8 cellular contexts compared by ENCODE assay signal in genomic region chr7:21946228-21946709, GRCh38. TPM values are rescaled to one million over a fixed set of nuclear protein-coding genes. Genes with fewer than 3 reads are reported as not detected.
A peak's percentile ranks its signal among the peaks of the same experiment; 100 is the strongest.
DNase-seq lines count a peak whose midpoint lies in the region; ATAC-seq lines count a peak whose summit lies in the region.

No MANE protein-coding gene starts in this region.

- peak overlapping the region; percentile 46 for H3K27ac ChIP-seq in epithelial cell of prostate

- in situ Hi-C loops in G401 (cut with HindIII; ENCODE audit: low sequenced_read_pairs) = no loop called here

- peaks cover 11% of the 10 kb centered on the region for H3K27me3 ChIP-seq in NT2/D1 (ENCODE audit: insufficient read depth, insufficient read length)

- peak overlapping the region; percentile 84 for H3K4me3 ChIP-seq in NT2/D1 (ENCODE audit: insufficient read length, low read depth)

- DNase-seq in G401 (ENCODE audit: low spot score) (peak; percentile 66), NT2/D1 (ENCODE audit: low read depth, low spot score) (no peak), epithelial cell of prostate (ENCODE audit: low read depth, low spot score) (no peak), pons (ENCODE audit: low spot score) (peak; percentile 20), HuH-7 (ENCODE audit: low spot score) (no peak), SIG-M5 (lab: John Stamatoyannopoulos, UW) (no peak)

- H3K36me3 ChIP-seq in NT2/D1 (ENCODE audit: insufficient read depth, insufficient read length, low read length) = peaks cover 7% of the 10 kb centered on the region

- peak overlapping the region; percentile 94 for H3K9ac ChIP-seq in NT2/D1 (ENCODE audit: insufficient read length, low read depth)

- H3K4me1 ChIP-seq in NT2/D1 (ENCODE audit: insufficient read depth, insufficient read length) = no peaks in the 10 kb centered on the region

- ATAC-seq in HG03460 (IDR thresholded peaks at IDR 0.05; ENCODE audit: unreplicated experiment) (no peak), HG03521 (IDR thresholded peaks at IDR 0.05; ENCODE audit: unreplicated experiment) (no peak)

- H3K9me3 ChIP-seq in NT2/D1 (ENCODE audit: insufficient read depth, low read length) = no peaks in the 10 kb centered on the region

RNA-seq across cellular contexts. Expression of gene CDCA7L, which starts 0.6 kb away (rescaled TPM):
- total RNA-seq in G401 (2014; rRNA removed; shearing (Covaris generic)) = 156 and 216 TPM in 2 replicates

Comparison
In these comparisons a context has a peak if more than half of its experiments do, and no peak if none do; other contexts are left out.
1. DNase-seq: peak in G401 (single experiment) and pons (single experiment); none in NT2/D1 (single experiment), epithelial cell of prostate (single experiment), HuH-7 (single experiment) and SIG-M5 (single experiment).